ENCODE assay signal across 27 cellular contexts in the genomic region with DNA sequence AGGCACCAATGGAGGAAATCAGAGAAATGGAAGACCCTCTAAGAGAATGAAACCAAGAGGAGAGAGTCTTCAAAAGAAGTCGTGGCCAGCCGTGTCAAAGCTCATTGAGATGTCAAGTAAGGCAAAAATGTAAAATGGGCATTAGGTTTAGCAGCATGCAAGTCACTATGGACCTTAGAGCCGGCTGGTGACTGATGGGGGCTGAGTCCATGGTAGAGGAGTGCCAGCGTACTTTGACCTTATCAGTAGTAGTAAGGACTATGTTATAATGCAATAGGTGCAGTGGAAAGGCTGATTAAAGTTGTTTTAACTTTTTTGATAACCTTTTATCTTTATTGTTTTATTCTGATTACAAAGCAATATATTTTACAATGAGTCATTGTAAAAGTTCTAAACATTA.
DNase-seq lines count a peak whose midpoint lies in the region; FAIRE-seq and TF ChIP-seq lines count a peak whose summit lies in the region.
"Had no signal": no experiment of that assay in that cellular context is flagged by ENCODE, and none has a peak within 500 bp of the region (broad histone marks: within the 10 kb centered on the region; RNA-seq: fewer than 3 reads in every experiment).

No MANE protein-coding gene starts in this region.

- CTCF ChIA-PET in Caco-2 (lab: Charles Lee): no interaction called here

- H3K27me3 Mint-ChIP-seq in Caco-2 (ENCODE audit: insufficient read depth, unreplicated experiment): no peaks in the 10 kb centered on the region
- H3K27me3 Mint-ChIP-seq: CD8-positive, alpha-beta memory T cell had no signal

- H3K27me3 ChIP-seq in Caco-2 (replicated peaks; ENCODE audit: control insufficient read depth, insufficient read depth, low read length) (no peaks in the 10 kb centered on the region), Peyer's patch (no peaks in the 10 kb centered on the region), hepatocyte (no peaks in the 10 kb centered on the region), small intestine (ENCODE audit: control insufficient read depth in 2 of 2, insufficient read depth in 2 of 2, low read length in 2 of 2) (no peaks in the 10 kb centered on the region)
- H3K27me3 ChIP-seq: BE2C, SJCRH30 had no signal

- H3K27ac Mint-ChIP-seq in Caco-2 (ENCODE audit: unreplicated experiment): peak overlapping the region; percentile 78

- WGBS in hepatocyte (ENCODE audit: low lambda C conversion rate, missing lambda C conversion rate): 81% methylated on average over 4 of the region's 4 CpGs
- WGBS in small intestine, 3 donors: 20 to 73% (median 47%) methylated on average over 4 of the region's 4 CpGs

- peak overlapping the region; percentile 14 for H3K4me3 Mint-ChIP-seq in Caco-2 (ENCODE audit: unreplicated experiment)
- H3K4me3 Mint-ChIP-seq: CD14-positive monocyte; CD8-positive, alpha-beta memory T cell; GM23338; H9 had no signal

- H3K9me3 Mint-ChIP-seq in Caco-2 (ENCODE audit: unreplicated experiment): peaks cover 10% of the 10 kb centered on the region
- H3K9me3 Mint-ChIP-seq: CD8-positive, alpha-beta memory T cell; GM23338; H9 had no signal

- peaks cover 57% of the 10 kb centered on the region for H3K36me3 Mint-ChIP-seq in Caco-2 (ENCODE audit: insufficient read depth, unreplicated experiment)

- H3K4me1 ChIP-seq in Caco-2 (peaks cover 94% of the 10 kb centered on the region), Peyer's patch (peaks cover 0 to 28% (median 3%) of the 10 kb centered on the region in 4 donors), hepatocyte (ENCODE audit: insufficient read depth) (peaks cover 43% of the 10 kb centered on the region), small intestine (ENCODE audit: control insufficient read depth in 2 of 2, insufficient read depth in 1 of 2, low read depth in 1 of 2, low read length in 1 of 2) (peaks cover 12 to 21% of the 10 kb centered on the region in 2 donors)

- FAIRE-seq in small intestine (lab: Jason Lieb, UNC) (peak; percentile 89), GM19239 (lab: Jason Lieb, UNC) (no peak)
- FAIRE-seq: K562 had no signal

- intact Hi-C loops in Caco-2 (cut with micrococcal nuclease; ENCODE audit: unreplicated experiment): loop anchor here (5.0 kb wide), 3 partner anchors 105 to 150 kb away; no protein-coding TSS in a partner anchor
- intact Hi-C loops in posterior vena cava (cut with DNase I): no loop called here

- POLR2A ChIA-PET in Caco-2 (lab: Charles Lee): no interaction called here

- no peaks in the 10 kb centered on the region for H3K9me2 ChIP-seq in hepatocyte (replicated peaks; ENCODE audit: insufficient read depth)

- no peak overlapping the region for H3K4me2 ChIP-seq in hepatocyte
- H3K4me2 ChIP-seq: GM23338 had no signal

- DNase-seq in Caco-2 (peak in 1 of 2 experiments; percentile 52), Peyer's patch (peak in 2 of 3 donors; percentile 70 to 81), hepatocyte (ENCODE audit: low spot score) (peak; percentile 45), small intestine (peak; percentile 95), GM19239 (ENCODE audit: insufficient read length, low spot score) (no peak), NCI-H146 (lab: John Stamatoyannopoulos, UW) (no peak), posterior vena cava (ENCODE audit: low spot score) (no peak), NCI-H446 treated with DMSO at 0.1 percent for 48 hours (lab: John Stamatoyannopoulos, UW) (no peak)
- DNase-seq: 8988T; ACHN; BE2C; Calu3; CD8-positive, alpha-beta memory T cell; DMS153; DND-41; H9; Kasumi-1; MV-4-11; NCI-H1105; NCI-H1436 treated with DMSO at 0.1 percent for 48 hours; NCI-H2029; NCI-H510A; NCI-H69; SJCRH30 had no signal

- no TSS peak for BruUV-seq in Caco-2 (replicated peaks; lab: Mats Ljungman, UMichigan)

- no peak overlapping the region for H2AFZ ChIP-seq in hepatocyte
- H2AFZ ChIP-seq: GM23338 had no signal

- TF ChIP-seq POLR2A in Peyer's patch (IDR thresholded peaks at IDR 0.05): no peak

- peaks cover 90% of the 10 kb centered on the region for H3K4me1 Mint-ChIP-seq in Caco-2 (ENCODE audit: low read depth, unreplicated experiment)
- H3K4me1 Mint-ChIP-seq: CD14-positive monocyte had no signal

- H3K79me2 ChIP-seq in hepatocyte: peaks cover 80% of the 10 kb centered on the region

- H3K4me3 ChIP-seq in Caco-2 (ENCODE audit: low read depth, low read length) (no peak overlapping the region), Peyer's patch (no peak overlapping the region), hepatocyte (no peak overlapping the region), small intestine (ENCODE audit: low read depth in 1 of 2, low read length in 2 of 2) (no peak overlapping the region)
- H3K4me3 ChIP-seq: GM23338, K562, SJCRH30 had no signal

- TF ChIP-seq CTCF in Caco-2 (IDR thresholded peaks at IDR 0.05; ENCODE audit: insufficient read depth in 1 of 2, low read depth in 1 of 2, low read length in 1 of 2, severe bottlenecking in 1 of 2, unreplicated experiment in 1 of 2) (no peak), Peyer's patch (IDR thresholded peaks at IDR 0.05) (no peak), hepatocyte (IDR thresholded peaks at IDR 0.05; ENCODE audit: poor library complexity) (no peak)

- H3K36me3 ChIP-seq in Caco-2 (ENCODE audit: control insufficient read depth, insufficient read depth, low read length) (peaks cover 1% of the 10 kb centered on the region; the same call in 1 of the 2 replicates), Peyer's patch (no peaks in the 10 kb centered on the region), hepatocyte (replicated peaks; ENCODE audit: insufficient read depth, low read depth) (no peaks in the 10 kb centered on the region), small intestine (ENCODE audit: control insufficient read depth in 2 of 2, insufficient read depth in 2 of 2, low read length in 2 of 2) (no peaks in the 10 kb centered on the region)

- H3K27ac ChIP-seq in Peyer's patch (peak overlapping the region in 1 of 4 donors; percentile 19), hepatocyte (peak overlapping the region; percentile 91), small intestine (ENCODE audit: low read depth in 1 of 2, low read length in 1 of 2) (peak overlapping the region; percentile 50 to 58)
- H3K27ac ChIP-seq: SJCRH30 had no signal

- no peaks in the 10 kb centered on the region for H3K9me3 ChIP-seq in Caco-2
- no peaks in the 10 kb centered on the region for H3K9me3 ChIP-seq in Peyer's patch
- no peaks in the 10 kb centered on the region for H3K9me3 ChIP-seq in hepatocyte (ENCODE audit: low read depth)
- H3K9me3 ChIP-seq in small intestine (ENCODE audit: control insufficient read depth, low read depth): no peaks in the 10 kb centered on the region
- H3K9me3 ChIP-seq: BE2C, SJCRH30 had no signal

- no peaks in the 10 kb centered on the region for H4K20me1 ChIP-seq in hepatocyte (ENCODE audit: insufficient read depth, poor library complexity, severe bottlenecking)

Comparison
In these comparisons a context has a peak if more than half of its experiments do, and no peak if none do; other contexts are left out.
1. DNase-seq: peak in Peyer's patch (2 of 3), hepatocyte (single experiment) and small intestine (single experiment); none in GM19239 (single experiment), NCI-H146 (single experiment), posterior vena cava (single experiment) and NCI-H446 treated with DMSO at 0.1 percent for 48 hours (single experiment).